8 cellular contexts compared by ENCODE assay signal in the genomic region with DNA sequence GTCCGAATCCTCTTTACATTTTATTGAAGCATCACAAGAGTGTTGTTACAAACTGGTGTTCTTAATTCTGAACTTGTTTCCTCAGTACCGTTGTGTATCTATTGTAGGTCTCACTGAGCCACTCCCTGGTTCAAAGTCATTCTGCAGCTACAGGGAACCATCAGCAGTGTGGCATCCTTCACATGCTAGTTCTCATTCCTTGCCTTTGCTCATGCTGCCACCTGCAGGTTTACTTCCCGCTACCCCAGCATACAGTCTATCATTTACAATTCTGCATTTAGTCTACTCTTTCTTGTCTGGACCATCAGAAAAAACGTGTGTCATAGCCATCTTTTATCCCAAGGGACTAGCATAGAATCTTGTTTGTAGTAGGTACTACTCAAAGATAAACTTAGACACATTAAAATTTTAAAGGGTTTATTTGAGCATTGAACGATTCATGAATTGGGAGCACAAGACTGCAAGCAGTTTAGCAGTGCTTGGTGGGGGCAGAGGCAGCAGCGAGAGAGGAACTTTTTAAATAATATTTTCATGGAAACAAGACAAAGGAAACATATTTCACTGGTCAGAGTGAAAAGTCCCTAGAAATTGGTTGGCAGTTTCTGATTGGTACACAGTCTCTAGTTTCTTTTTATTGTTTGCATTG.
A peak's percentile ranks its signal among the peaks of the same experiment; 100 is the strongest.
DNase-seq lines count a peak whose midpoint lies in the region; ATAC-seq and TF ChIP-seq lines count a peak whose summit lies in the region.

No MANE protein-coding gene starts in this region.

- peak; percentile 13 for DNase-seq in DMS53 treated with DMSO at 0.1 percent for 48 hours (lab: John Stamatoyannopoulos, UW; ENCODE audit: unreplicated experiment)
- peak; percentile 67 for DNase-seq in NCI-H1092 (lab: John Stamatoyannopoulos, UW)
- peak; percentile 64 for DNase-seq in SKM-1 treated with dmso at 0.1 percent for 144 hours (lab: John Stamatoyannopoulos, UW; ENCODE audit: unreplicated experiment)
- no peak for DNase-seq in left ventricle myocardium inferior
- peak; percentile 6 for DNase-seq in smooth muscle cell of the brain vasculature (ENCODE audit: low read depth, low spot score)
- DNase-seq in cortex of kidney (lab: John Stamatoyannopoulos, UW): no peak
- no peak for DNase-seq in central memory CD4-positive, alpha-beta T cell

- ATAC-seq in GM21825 (IDR thresholded peaks at IDR 0.05; ENCODE audit: unreplicated experiment): peak; percentile 65

- TF ChIP-seq CTCF in left ventricle myocardium inferior (IDR thresholded peaks at IDR 0.05; ENCODE audit: borderline replicate concordance): peak; percentile 36

- no peaks in the 10 kb centered on the region for H3K4me1 ChIP-seq in left ventricle myocardium inferior

- intact Hi-C loops in left ventricle myocardium inferior (cut with micrococcal nuclease): no loop called here

- H3K27ac ChIP-seq in left ventricle myocardium inferior (replicated peaks): no peak overlapping the region

- H3K36me3 ChIP-seq in left ventricle myocardium inferior: no peaks in the 10 kb centered on the region

- no peaks in the 10 kb centered on the region for H3K9me3 ChIP-seq in left ventricle myocardium inferior (replicated peaks)

- no peak overlapping the region for H3K4me3 ChIP-seq in left ventricle myocardium inferior

- H3K27me3 ChIP-seq in left ventricle myocardium inferior (ENCODE audit: low read depth): no peaks in the 10 kb centered on the region

Comparison
In these comparisons a context has a peak if more than half of its experiments do, and no peak if none do; other contexts are left out.
1. DNase-seq: peak in DMS53 treated with DMSO at 0.1 percent for 48 hours (single experiment), NCI-H1092 (single experiment), SKM-1 treated with dmso at 0.1 percent for 144 hours (single experiment) and smooth muscle cell of the brain vasculature (single experiment); none in left ventricle myocardium inferior (single experiment), cortex of kidney (single experiment) and central memory CD4-positive, alpha-beta T cell (single experiment).